Comparison of ENCODE assay signal across 1 cellular context in the genomic region with DNA sequence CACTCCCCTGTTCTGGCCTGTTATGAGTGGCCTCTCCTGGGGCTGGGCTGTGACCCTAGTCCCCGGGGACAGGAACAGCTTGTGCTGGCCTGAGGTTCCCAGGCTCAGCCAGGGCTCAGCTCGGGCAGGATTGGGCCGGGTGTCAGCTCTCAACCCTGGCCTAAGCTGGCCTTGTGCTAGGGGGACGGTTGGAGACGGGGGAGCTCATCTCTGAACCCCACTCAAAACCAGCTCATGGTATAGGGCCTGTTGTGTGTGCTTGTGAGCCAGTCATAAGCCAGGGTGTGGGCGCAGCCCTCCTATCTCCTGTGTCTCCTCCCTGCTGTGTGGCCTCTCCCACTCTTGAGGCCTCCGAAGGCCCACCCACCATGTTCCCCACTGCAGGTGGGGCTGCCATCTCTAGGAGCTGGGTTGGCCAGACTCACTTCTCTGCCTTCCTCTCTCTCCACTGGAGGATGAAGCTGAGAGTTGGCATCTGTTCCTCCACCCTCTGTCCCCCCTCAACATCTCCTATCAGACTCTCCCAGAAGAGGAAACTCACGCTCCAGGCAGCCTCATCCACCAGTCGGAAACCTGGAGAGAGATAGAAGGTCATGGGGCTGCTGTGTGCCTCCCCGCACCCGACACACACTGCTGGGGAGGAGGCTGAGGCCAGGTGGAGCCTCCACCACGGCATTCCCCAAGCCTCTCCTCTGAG.
TF ChIP-seq lines count a peak whose summit lies in the region.

No MANE protein-coding gene starts in this region.

TF ChIP-seq in K562, 482 proteins besides CTCF, POLR2A, EP300 and RAD21 (continues in another document):
- TF ChIP-seq ATF7 (IDR thresholded peaks at IDR 0.05) (peak; percentile 26; the same call in 1 of the 2 replicates), HNRNPH1 (optimal IDR thresholded peaks at IDR 0.05; ENCODE audit: low read depth, low read length) (no peak), MYBL2 (IDR thresholded peaks at IDR 0.05; ENCODE audit: low read depth) (no peak), MYBL2 (CRISPR knock-in tag; IDR thresholded peaks at IDR 0.05; ENCODE audit: borderline replicate concordance) (no peak), ATF1 (CRISPR knock-in tag; IDR thresholded peaks at IDR 0.05) (no peak), ATF1 (tag; IDR thresholded peaks at IDR 0.05) (peak; percentile 35; the same call in 1 of the 2 replicates), FOXP1 (CRISPR knock-in tag; IDR thresholded peaks at IDR 0.05) (no peak), TRIM24 (IDR thresholded peaks at IDR 0.05) (peak in 1 of 2 experiments; percentile 33; a peak in 2 of 4 replicates), TAF9B (IDR thresholded peaks at IDR 0.05; ENCODE audit: partially characterized antibody) (no peak), MYNN (IDR thresholded peaks at IDR 0.05) (peak; percentile 76; the same call in 1 of the 2 replicates), MYNN (CRISPR knock-in tag; IDR thresholded peaks at IDR 0.05) (no peak), LEF1 (IDR thresholded peaks at IDR 0.05) (0 out of 2 replicates have a peak, but pooled peaks have one; percentile 30), CTCFL (IDR thresholded peaks at IDR 0.05; ENCODE audit: borderline replicate concordance, insufficient read depth, low read depth, low read length, poor library complexity, severe bottlenecking) (no peak), CBFA2T3 (IDR thresholded peaks at IDR 0.05) (peak; percentile 93), CHAMP1 (IDR thresholded peaks at IDR 0.05) (no peak), CBX8 (IDR thresholded peaks at IDR 0.05; ENCODE audit: borderline replicate concordance, extremely low read depth, low read depth, low read length, poor library complexity, severe bottlenecking) (no peak), EWSR1 (IDR thresholded peaks at IDR 0.05; ENCODE audit: borderline replicate concordance, low read depth, partially characterized antibody) (no peak), CCAR2 (IDR thresholded peaks at IDR 0.05; ENCODE audit: low read depth, low read length) (no peak), PRDM10 (IDR thresholded peaks at IDR 0.05; ENCODE audit: partially characterized antibody) (peak; percentile 63), ZNF589 (CRISPR knock-in tag; IDR thresholded peaks at IDR 0.05; ENCODE audit: low read depth) (0 out of 2 replicates have a peak, but pooled peaks have one; percentile 11), EHMT2 (IDR thresholded peaks at IDR 0.05) (peak; percentile 44), RBM15 (IDR thresholded peaks at IDR 0.05; ENCODE audit: insufficient read depth, low read length) (no peak), HNRNPUL1 (IDR thresholded peaks at IDR 0.05; ENCODE audit: low read length) (no peak), BCOR (IDR thresholded peaks at IDR 0.05) (0 out of 2 replicates have a peak, but pooled peaks have one; percentile 12), NCOR1 (IDR thresholded peaks at IDR 0.05) (peak; percentile 88), BACH1 (tag; IDR thresholded peaks at IDR 0.05) (no peak), U2AF1 (optimal IDR thresholded peaks at IDR 0.05; ENCODE audit: low read depth, low read length) (no peak), MAX (CRISPR knock-in tag; IDR thresholded peaks at IDR 0.05) (peak; percentile 51), ZNF431 (CRISPR knock-in tag; IDR thresholded peaks at IDR 0.05) (no peak), ZNF766 (CRISPR knock-in tag; conservative IDR thresholded peaks at IDR 0.05) (peak; percentile 61; the same call in 1 of the 2 replicates), ZNF124 (CRISPR knock-in tag; IDR thresholded peaks at IDR 0.05) (no peak), PREB (CRISPR knock-in tag; IDR thresholded peaks at IDR 0.05) (no peak), TFAP4 (CRISPR knock-in tag; IDR thresholded peaks at IDR 0.05; ENCODE audit: borderline replicate concordance) (peak; percentile 33; the same call in 1 of the 2 replicates), BCL6 (CRISPR knock-in tag; IDR thresholded peaks at IDR 0.05) (no peak), ZNF175 (CRISPR knock-in tag; IDR thresholded peaks at IDR 0.05; ENCODE audit: low read depth) (0 out of 2 replicates have a peak, but pooled peaks have one; percentile 40), ASH1L (IDR thresholded peaks at IDR 0.05; ENCODE audit: borderline replicate concordance, low read depth, partially characterized antibody) (no peak), ZNF197 (CRISPR knock-in tag; IDR thresholded peaks at IDR 0.05; ENCODE audit: low read depth) (no peak)
- TF ChIP-seq, protein P1, sequence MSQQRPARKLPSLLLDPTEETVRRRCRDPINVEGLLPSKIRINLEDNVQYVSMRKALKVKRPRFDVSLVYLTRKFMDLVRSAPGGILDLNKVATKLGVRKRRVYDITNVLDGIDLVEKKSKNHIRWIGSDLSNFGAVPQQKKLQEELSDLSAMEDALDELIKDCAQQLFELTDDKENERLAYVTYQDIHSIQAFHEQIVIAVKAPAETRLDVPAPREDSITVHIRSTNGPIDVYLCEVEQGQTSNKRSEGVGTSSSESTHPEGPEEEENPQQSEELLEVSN (IDR thresholded peaks at IDR 0.05; ENCODE audit: borderline replicate concordance in 1 of 2, extremely low read depth in 1 of 2, insufficient read depth in 1 of 2, insufficient read length in 1 of 2, low read depth in 1 of 2, low read length in 1 of 2, poor library complexity in 1 of 2, severe bottlenecking in 1 of 2), result peak in 1 of 2 experiments; percentile 39
- TF ChIP-seq, protein P2, sequence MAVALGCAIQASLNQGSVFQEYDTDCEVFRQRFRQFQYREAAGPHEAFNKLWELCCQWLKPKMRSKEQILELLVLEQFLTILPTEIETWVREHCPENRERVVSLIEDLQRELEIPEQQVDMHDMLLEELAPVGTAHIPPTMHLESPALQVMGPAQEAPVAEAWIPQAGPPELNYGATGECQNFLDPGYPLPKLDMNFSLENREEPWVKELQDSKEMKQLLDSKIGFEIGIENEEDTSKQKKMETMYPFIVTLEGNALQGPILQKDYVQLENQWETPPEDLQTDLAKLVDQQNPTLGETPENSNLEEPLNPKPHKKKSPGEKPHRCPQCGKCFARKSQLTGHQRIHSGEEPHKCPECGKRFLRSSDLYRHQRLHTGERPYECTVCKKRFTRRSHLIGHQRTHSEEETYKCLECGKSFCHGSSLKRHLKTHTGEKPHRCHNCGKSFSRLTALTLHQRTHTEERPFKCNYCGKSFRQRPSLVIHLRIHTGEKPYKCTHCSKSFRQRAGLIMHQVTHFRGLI (CRISPR knock-in tag; IDR thresholded peaks at IDR 0.05), result peak; percentile 55; the same call in 1 of the 2 replicates
- TF ChIP-seq, protein P3, sequence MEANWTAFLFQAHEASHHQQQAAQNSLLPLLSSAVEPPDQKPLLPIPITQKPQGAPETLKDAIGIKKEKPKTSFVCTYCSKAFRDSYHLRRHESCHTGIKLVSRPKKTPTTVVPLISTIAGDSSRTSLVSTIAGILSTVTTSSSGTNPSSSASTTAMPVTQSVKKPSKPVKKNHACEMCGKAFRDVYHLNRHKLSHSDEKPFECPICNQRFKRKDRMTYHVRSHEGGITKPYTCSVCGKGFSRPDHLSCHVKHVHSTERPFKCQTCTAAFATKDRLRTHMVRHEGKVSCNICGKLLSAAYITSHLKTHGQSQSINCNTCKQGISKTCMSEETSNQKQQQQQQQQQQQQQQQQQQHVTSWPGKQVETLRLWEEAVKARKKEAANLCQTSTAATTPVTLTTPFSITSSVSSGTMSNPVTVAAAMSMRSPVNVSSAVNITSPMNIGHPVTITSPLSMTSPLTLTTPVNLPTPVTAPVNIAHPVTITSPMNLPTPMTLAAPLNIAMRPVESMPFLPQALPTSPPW (CRISPR knock-in tag; IDR thresholded peaks at IDR 0.05), result peak; percentile 82
- TF ChIP-seq, protein P4, sequence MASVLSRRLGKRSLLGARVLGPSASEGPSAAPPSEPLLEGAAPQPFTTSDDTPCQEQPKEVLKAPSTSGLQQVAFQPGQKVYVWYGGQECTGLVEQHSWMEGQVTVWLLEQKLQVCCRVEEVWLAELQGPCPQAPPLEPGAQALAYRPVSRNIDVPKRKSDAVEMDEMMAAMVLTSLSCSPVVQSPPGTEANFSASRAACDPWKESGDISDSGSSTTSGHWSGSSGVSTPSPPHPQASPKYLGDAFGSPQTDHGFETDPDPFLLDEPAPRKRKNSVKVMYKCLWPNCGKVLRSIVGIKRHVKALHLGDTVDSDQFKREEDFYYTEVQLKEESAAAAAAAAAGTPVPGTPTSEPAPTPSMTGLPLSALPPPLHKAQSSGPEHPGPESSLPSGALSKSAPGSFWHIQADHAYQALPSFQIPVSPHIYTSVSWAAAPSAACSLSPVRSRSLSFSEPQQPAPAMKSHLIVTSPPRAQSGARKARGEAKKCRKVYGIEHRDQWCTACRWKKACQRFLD (CRISPR knock-in tag; IDR thresholded peaks at IDR 0.05), result peak; percentile 71; the same call in 1 of the 2 replicates
- TF ChIP-seq, protein P5, sequence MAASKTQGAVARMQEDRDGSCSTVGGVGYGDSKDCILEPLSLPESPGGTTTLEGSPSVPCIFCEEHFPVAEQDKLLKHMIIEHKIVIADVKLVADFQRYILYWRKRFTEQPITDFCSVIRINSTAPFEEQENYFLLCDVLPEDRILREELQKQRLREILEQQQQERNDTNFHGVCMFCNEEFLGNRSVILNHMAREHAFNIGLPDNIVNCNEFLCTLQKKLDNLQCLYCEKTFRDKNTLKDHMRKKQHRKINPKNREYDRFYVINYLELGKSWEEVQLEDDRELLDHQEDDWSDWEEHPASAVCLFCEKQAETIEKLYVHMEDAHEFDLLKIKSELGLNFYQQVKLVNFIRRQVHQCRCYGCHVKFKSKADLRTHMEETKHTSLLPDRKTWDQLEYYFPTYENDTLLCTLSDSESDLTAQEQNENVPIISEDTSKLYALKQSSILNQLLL (CRISPR knock-in tag; IDR thresholded peaks at IDR 0.05; ENCODE audit: borderline replicate concordance), result no peak
